Comparison of ENCODE assay signal across 28 cellular contexts in the genomic region with DNA sequence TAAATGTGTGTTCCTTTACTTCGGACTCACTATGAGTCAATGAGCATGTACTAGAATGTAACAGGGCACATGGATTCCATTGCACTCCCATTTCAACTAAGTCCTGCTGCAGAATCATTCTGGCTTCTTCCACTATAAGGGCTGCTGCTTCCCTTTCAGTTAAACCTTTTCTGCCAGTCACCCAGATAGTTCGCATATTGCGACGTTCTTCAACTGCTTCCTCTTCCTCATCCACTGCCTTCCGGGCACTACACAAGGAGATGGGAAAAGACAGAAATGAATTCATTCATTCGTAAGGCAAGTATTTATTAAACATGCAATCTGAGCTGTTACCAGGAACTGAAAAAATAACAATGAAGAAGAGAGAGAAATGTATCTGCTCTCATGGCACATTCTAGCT.
"Had no signal": no experiment of that assay in that cellular context is flagged by ENCODE, and none has a peak within 500 bp of the region (broad histone marks: within the 10 kb centered on the region; RNA-seq: fewer than 3 reads in every experiment).

No MANE protein-coding gene starts in this region.

- H3K4me3 ChIP-seq: ascending aorta, cardiac muscle cell, colonic mucosa, MG63, Peyer's patch, SJCRH30, SK-N-MC had no signal

- DNase-seq: activated CD4-positive, alpha-beta T cell treated with anti-CD3 and anti-CD28 coated beads for 36 hours; activated CD4-positive, alpha-beta T cell treated with anti-CD3 and anti-CD28 coated beads, Interleukin-2, amount 10 ng/mL, durations not matched to agents 7 days and 5 days; activated CD4-positive, alpha-beta T cell treated with anti-CD3 and anti-CD28 coated beads, Interleukin-2, amount 50 U/mL, for 48 hours; activated CD8-positive, alpha-beta T cell treated with anti-CD3 and anti-CD28 coated beads, Interleukin-2, amount 10 ng/mL, durations not matched to agents 7 days and 5 days; activated gamma-delta T cell; activated naive CD4-positive, alpha-beta T cell treated with Interleukin-2 at 50 U/mL for 16 hours; activated naive CD8-positive, alpha-beta T cell treated with anti-CD3 and anti-CD28 coated beads, Interleukin-2, amount 10 ng/mL, durations not matched to agents 7 days and 5 days; activated T-cell treated with anti-CD3 and anti-CD28 coated beads, Interleukin-2, amount 50 U/mL, for 24 hours; amygdala; colonic mucosa; Karpas-422; MG63; NCI-H1092; NCI-H1436 treated with DMSO at 0.1 percent for 48 hours; NCI-H1694 treated with DMSO at 0.1 percent for 48 hours; NCI-H2029; NCI-H345; NCI-H526; NCI-H748 treated with DMSO at 0.1 percent for 48 hours; NK-92 treated with Interleukin-12 subunit alpha and Interleukin-12 subunit beta, amount 100 ng/mL, for 24 hours; PC-3; Peyer's patch; SJCRH30; T1000 had no signal

- FAIRE-seq: TTC549 had no signal
